In the genomic region with DNA sequence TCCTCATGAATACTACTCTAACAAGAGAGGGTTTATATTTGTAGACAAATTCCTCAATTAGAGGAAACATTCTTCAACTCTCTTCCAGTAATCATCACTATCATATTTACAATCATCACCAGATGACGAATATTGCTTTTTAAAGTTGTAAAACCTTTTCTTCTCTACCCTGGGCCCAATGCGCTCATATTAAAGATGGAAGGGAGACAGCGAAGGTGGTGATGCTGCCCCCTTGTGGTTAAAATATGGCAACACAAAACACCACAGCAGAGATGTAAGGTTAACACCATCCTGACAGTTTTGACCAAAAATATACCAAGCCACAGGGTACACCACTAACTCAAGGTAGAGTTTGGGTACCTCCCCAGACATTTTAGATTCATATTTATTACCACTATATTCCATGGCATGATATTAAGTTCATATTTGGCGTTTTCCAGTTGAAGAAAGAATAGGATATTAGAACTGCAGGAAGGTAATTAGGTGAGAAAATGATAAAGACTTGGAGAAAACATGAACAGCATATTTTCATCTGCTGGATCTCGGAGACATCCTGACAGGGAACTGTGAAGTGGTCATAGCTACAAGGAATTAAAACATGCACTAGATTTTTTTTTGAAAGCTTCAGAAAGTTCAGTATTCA, we compare ENCODE assay signal across 8 cellular contexts.
A peak's percentile ranks its signal among the peaks of the same experiment; 100 is the strongest.
DNase-seq lines count a peak whose midpoint lies in the region; TF ChIP-seq lines count a peak whose summit lies in the region.

No MANE protein-coding gene starts in this region.

- H3K9me3 ChIP-seq in MG63 (no peaks in the 10 kb centered on the region), fibroblast of lung (ENCODE audit: control insufficient read depth, insufficient read depth, low read depth, low read length) (no peaks in the 10 kb centered on the region)

- no peaks in the 10 kb centered on the region for H3K79me2 ChIP-seq in fibroblast of lung (ENCODE audit: control insufficient read depth, insufficient read depth, low read length)

- no peak overlapping the region for H3K4me2 ChIP-seq in fibroblast of lung (ENCODE audit: extremely low read depth, insufficient read depth, low read length)

- no peaks in the 10 kb centered on the region for H3K36me3 Mint-ChIP-seq in activated CD4-positive, alpha-beta T cell treated with anti-CD3 and anti-CD28 coated beads, Interleukin-2, amount 10 ng/mL, durations not matched to agents 7 days and 5 days (ENCODE audit: low read depth)
- H3K36me3 Mint-ChIP-seq in osteocyte (ENCODE audit: unreplicated experiment) = no peaks in the 10 kb centered on the region

- H3K36me3 ChIP-seq in MG63 = no peaks in the 10 kb centered on the region
- no peaks in the 10 kb centered on the region for H3K36me3 ChIP-seq in fibroblast of lung (ENCODE audit: control insufficient read depth, insufficient read depth, low read length)

- H3K27me3 Mint-ChIP-seq in activated CD4-positive, alpha-beta T cell treated with anti-CD3 and anti-CD28 coated beads, Interleukin-2, amount 10 ng/mL, durations not matched to agents 7 days and 5 days = no peaks in the 10 kb centered on the region
- H3K27me3 Mint-ChIP-seq in osteocyte (ENCODE audit: unreplicated experiment) = peaks cover 2% of the 10 kb centered on the region

- H3K4me1 ChIP-seq in fibroblast of lung (ENCODE audit: control insufficient read depth, extremely low read depth, insufficient read depth, low read length) = no peaks in the 10 kb centered on the region

- TF ChIP-seq CTCF in GM12873 (IDR thresholded peaks at IDR 0.05; ENCODE audit: insufficient read depth, low read depth, low read length, missing control alignments) = peak; percentile 68
- peak; percentile 41 to 63 for TF ChIP-seq CTCF in fibroblast of lung (conservative IDR thresholded peaks at IDR 0.05 in 1 of 2, IDR thresholded peaks at IDR 0.05 in 1 of 2; ENCODE audit: low read depth in 1 of 2, low read length in 2 of 2)
- peak; percentile 73 for TF ChIP-seq CTCF in osteocyte (IDR thresholded peaks at IDR 0.05)

- no peak overlapping the region for H2AFZ ChIP-seq in fibroblast of lung (ENCODE audit: low read length)

- H4K20me1 ChIP-seq in fibroblast of lung (ENCODE audit: control insufficient read depth, extremely low read depth, insufficient read depth, low read length) = no peaks in the 10 kb centered on the region

- H3K9me3 Mint-ChIP-seq in activated CD4-positive, alpha-beta T cell treated with anti-CD3 and anti-CD28 coated beads, Interleukin-2, amount 10 ng/mL, durations not matched to agents 7 days and 5 days = no peaks in the 10 kb centered on the region
- H3K9me3 Mint-ChIP-seq in osteocyte (ENCODE audit: unreplicated experiment) = peaks cover 5% of the 10 kb centered on the region

- H3K4me3 Mint-ChIP-seq in activated CD4-positive, alpha-beta T cell treated with anti-CD3 and anti-CD28 coated beads, Interleukin-2, amount 10 ng/mL, durations not matched to agents 7 days and 5 days = no peak overlapping the region
- H3K4me3 Mint-ChIP-seq in osteocyte (ENCODE audit: unreplicated experiment) = no peak overlapping the region

- H3K9ac ChIP-seq in fibroblast of lung (ENCODE audit: insufficient read depth, low read length) = no peak overlapping the region

- DNase-seq in AG20443 (ENCODE audit: low spot score) (peak; percentile 37), MG63 (peak; percentile 18), fibroblast of lung (ENCODE audit: low read depth in 2 of 2) (peak; percentile 15 to 52), osteocyte (ENCODE audit: extremely low spot score, unreplicated experiment) (no peak), cerebellar cortex (ENCODE audit: low spot score) (no peak), cerebellar nuclear complex (lab: John Stamatoyannopoulos, UW) (no peak)
- DNase-seq in activated CD4-positive, alpha-beta T cell treated with anti-CD3 and anti-CD28 coated beads, Interleukin-2, amount 10 ng/mL, durations not matched to agents 7 days and 5 days = peak; percentile 59

- CTCF ChIA-PET in activated CD4-positive, alpha-beta T cell treated with anti-CD3 and anti-CD28 coated beads, Interleukin-2, amount 10 ng/mL, durations not matched to agents 7 days and 5 days (lab: Charles Lee) = interaction anchor here (0.6 to 1.7 kb wide), 2 partner anchors 15 to 114 kb away, joined by 3 to 4 read pairs; no protein-coding TSS in a partner anchor

- H3K27ac ChIP-seq in fibroblast of lung (ENCODE audit: insufficient read depth, low read length) = no peak overlapping the region

- H3K27ac Mint-ChIP-seq in activated CD4-positive, alpha-beta T cell treated with anti-CD3 and anti-CD28 coated beads, Interleukin-2, amount 10 ng/mL, durations not matched to agents 7 days and 5 days = no peak overlapping the region
- no peak overlapping the region for H3K27ac Mint-ChIP-seq in osteocyte (ENCODE audit: unreplicated experiment)

- H3K4me3 ChIP-seq in MG63 (no peak overlapping the region), fibroblast of lung (replicated peaks in 1 of 4; ENCODE audit: control extremely low read depth in 1 of 4, insufficient read depth in 1 of 4, low read depth in 3 of 4, low read length in 4 of 4) (no peak overlapping the region)

- no peaks in the 10 kb centered on the region for H3K27me3 ChIP-seq in MG63
- no peaks in the 10 kb centered on the region for H3K27me3 ChIP-seq in fibroblast of lung (ENCODE audit: control insufficient read depth, insufficient read depth, low read length)

- peaks cover 5% of the 10 kb centered on the region for H3K4me1 Mint-ChIP-seq in activated CD4-positive, alpha-beta T cell treated with anti-CD3 and anti-CD28 coated beads, Interleukin-2, amount 10 ng/mL, durations not matched to agents 7 days and 5 days
- no peaks in the 10 kb centered on the region for H3K4me1 Mint-ChIP-seq in osteocyte (ENCODE audit: unreplicated experiment)

- POLR2A ChIA-PET in activated CD4-positive, alpha-beta T cell treated with anti-CD3 and anti-CD28 coated beads, Interleukin-2, amount 10 ng/mL, durations not matched to agents 7 days and 5 days (lab: Charles Lee) = no interaction called here

Comparison
In these comparisons a context has a peak if more than half of its experiments do, and no peak if none do; other contexts are left out.
1. DNase-seq: peak in AG20443 (single experiment), MG63 (single experiment), activated CD4-positive, alpha-beta T cell treated with anti-CD3 and anti-CD28 coated beads, Interleukin-2, amount 10 ng/mL, durations not matched to agents 7 days and 5 days (single experiment) and fibroblast of lung (2 of 2); none in osteocyte (single experiment), cerebellar cortex (single experiment) and cerebellar nuclear complex (0 of 2).
2. Peak in every context shown above with its lines, with median percentiles within 50 percentile points of each other: CTCF ChIP-seq.